In the genomic region with DNA sequence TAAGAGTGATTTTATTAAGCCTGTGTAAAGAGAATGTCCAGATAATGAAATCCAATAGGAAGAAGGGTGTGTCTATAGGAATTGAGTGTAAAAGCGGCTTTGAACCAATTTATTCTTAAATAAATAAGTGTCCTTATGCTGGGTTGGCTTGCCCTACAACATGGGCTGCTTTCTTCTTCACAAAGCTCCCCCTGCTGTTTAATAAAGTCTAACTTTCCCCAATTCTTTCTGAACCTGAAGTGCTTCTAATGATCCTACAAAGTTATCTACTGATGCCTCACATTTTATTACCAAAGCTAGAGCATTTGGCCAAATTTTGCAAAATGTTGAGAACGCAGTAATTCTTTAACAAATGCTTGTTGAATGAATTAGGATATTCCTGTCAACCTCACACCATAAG, we compare ENCODE assay signal across 9 cellular contexts. TPM values are rescaled to one million over a fixed set of nuclear protein-coding genes. Genes with fewer than 3 reads are reported as not detected.
DNase-seq lines count a peak whose midpoint lies in the region; ATAC-seq and TF ChIP-seq lines count a peak whose summit lies in the region.
"Had no signal": no experiment of that assay in that cellular context is flagged by ENCODE, and none has a peak within 500 bp of the region (broad histone marks: within the 10 kb centered on the region; RNA-seq: fewer than 3 reads in every experiment).

No MANE protein-coding gene starts in this region.

- no peak overlapping the region for H3K27ac Mint-ChIP-seq in stimulated activated effector memory CD8-positive, alpha-beta T cell treated with anti-CD3 and anti-CD28 coated beads, Interleukin-12 subunit alpha, Interleukin-12 subunit beta, amount 100 ng/mL, for 72 hours
- H3K27ac Mint-ChIP-seq: dendritic cell treated with granulocyte-macrophage colony-stimulating factor and Interleukin-4, amounts not matched to agents 40 ng/mL and 50 ng/mL, for 4 days had no signal

- TF ChIP-seq CTCF in C4-2B (conservative IDR thresholded peaks at IDR 0.05) = peak; percentile 65
- peak; percentile 22; the same call in 1 of the 2 replicates for TF ChIP-seq CTCF in WERI-Rb-1 (IDR thresholded peaks at IDR 0.05; ENCODE audit: low read depth, low read length)
- TF ChIP-seq CTCF in right atrium auricular region (IDR thresholded peaks at IDR 0.05) = peak; percentile 39 to 69
- TF ChIP-seq CTCF in thyroid gland (IDR thresholded peaks at IDR 0.05) = peak in 4 of 6 experiments; percentile 30 to 54 (median 48)
- TF ChIP-seq CTCF in ovary (IDR thresholded peaks at IDR 0.05) = no peak

- no peaks in the 10 kb centered on the region for H3K36me3 Mint-ChIP-seq in stimulated activated effector memory CD8-positive, alpha-beta T cell treated with anti-CD3 and anti-CD28 coated beads, Interleukin-12 subunit alpha, Interleukin-12 subunit beta, amount 100 ng/mL, for 72 hours

- 65 to 75% methylated on average over 2 of the region's 2 CpGs for WGBS in thyroid gland, 2 donors
- WGBS in ovary, 3 donors = 35 to 41% (median 35%) methylated on average over 2 of the region's 2 CpGs

- H3K4me3 Mint-ChIP-seq in stimulated activated effector memory CD8-positive, alpha-beta T cell treated with anti-CD3 and anti-CD28 coated beads, Interleukin-12 subunit alpha, Interleukin-12 subunit beta, amount 100 ng/mL, for 72 hours = no peak overlapping the region
- H3K4me3 Mint-ChIP-seq: dendritic cell treated with granulocyte-macrophage colony-stimulating factor and Interleukin-4, amounts not matched to agents 40 ng/mL and 50 ng/mL, for 4 days had no signal

- ATAC-seq in stimulated activated effector memory CD8-positive, alpha-beta T cell treated with anti-CD3 and anti-CD28 coated beads, Interleukin-12 subunit alpha, Interleukin-12 subunit beta, amount 100 ng/mL, for 72 hours = no peak

- no peaks in the 10 kb centered on the region for H3K27me3 ChIP-seq in WERI-Rb-1 (ENCODE audit: insufficient read depth, low read depth, severe bottlenecking)
- H3K27me3 ChIP-seq in right atrium auricular region = no peaks in the 10 kb centered on the region
- no peaks in the 10 kb centered on the region for H3K27me3 ChIP-seq in thyroid gland
- no peaks in the 10 kb centered on the region for H3K27me3 ChIP-seq in ovary

- no peaks in the 10 kb centered on the region for H3K9me3 Mint-ChIP-seq in stimulated activated effector memory CD8-positive, alpha-beta T cell treated with anti-CD3 and anti-CD28 coated beads, Interleukin-12 subunit alpha, Interleukin-12 subunit beta, amount 100 ng/mL, for 72 hours
- H3K9me3 Mint-ChIP-seq: dendritic cell treated with granulocyte-macrophage colony-stimulating factor and Interleukin-4, amounts not matched to agents 40 ng/mL and 50 ng/mL, for 4 days had no signal

- H3K4me1 Mint-ChIP-seq in stimulated activated effector memory CD8-positive, alpha-beta T cell treated with anti-CD3 and anti-CD28 coated beads, Interleukin-12 subunit alpha, Interleukin-12 subunit beta, amount 100 ng/mL, for 72 hours = no peaks in the 10 kb centered on the region

- H3K4me3 ChIP-seq in WERI-Rb-1 (ENCODE audit: low read depth, low read length) = no peak overlapping the region
- no peak overlapping the region for H3K4me3 ChIP-seq in right atrium auricular region
- H3K4me3 ChIP-seq in thyroid gland (replicated peaks in 1 of 3) = no peak overlapping the region
- H3K4me3 ChIP-seq in ovary = no peak overlapping the region

- no peaks in the 10 kb centered on the region for H3K9me3 ChIP-seq in WERI-Rb-1 (ENCODE audit: severe bottlenecking)
- H3K9me3 ChIP-seq in right atrium auricular region = no peaks in the 10 kb centered on the region
- H3K9me3 ChIP-seq in thyroid gland = no peaks in the 10 kb centered on the region
- no peaks in the 10 kb centered on the region for H3K9me3 ChIP-seq in ovary

- intact Hi-C loops in thyroid gland (cut with DNase I) (no loop called here), ovary (cut with DNase I) (loop anchor here in 1 of 4 donors (5.0 kb wide), 1 partner anchor 201 kb away; no protein-coding TSS in a partner anchor)

- H3K36me3 ChIP-seq in WERI-Rb-1 (no peaks in the 10 kb centered on the region), right atrium auricular region (no peaks in the 10 kb centered on the region), thyroid gland (no peaks in the 10 kb centered on the region), ovary (no peaks in the 10 kb centered on the region)

- TF ChIP-seq EP300 in ovary (IDR thresholded peaks at IDR 0.05) = no peak

- H3K4me1 ChIP-seq in right atrium auricular region (peaks cover 0 to 9% of the 10 kb centered on the region in 2 donors), thyroid gland (no peaks in the 10 kb centered on the region), ovary (ENCODE audit: insufficient read depth) (no peaks in the 10 kb centered on the region)

- TF ChIP-seq POLR2A in thyroid gland (IDR thresholded peaks at IDR 0.05) (no peak), ovary (IDR thresholded peaks at IDR 0.05) (no peak)

- DNase-seq in HPDE6-E6E7 (ENCODE audit: extremely low spot score) (peak; percentile 49), WERI-Rb-1 (no peak), right atrium auricular region (ENCODE audit: low spot score) (no peak), thyroid gland (no peak), ovary (no peak), NCI-H1092 (lab: John Stamatoyannopoulos, UW) (no peak)
- no peak for DNase-seq in stimulated activated effector memory CD8-positive, alpha-beta T cell treated with anti-CD3 and anti-CD28 coated beads, Interleukin-12 subunit alpha, Interleukin-12 subunit beta, amount 100 ng/mL, for 72 hours (ENCODE audit: low spot score in 2 of 2)

- no peak overlapping the region for H3K27ac ChIP-seq in C4-2B
- H3K27ac ChIP-seq in WERI-Rb-1 = no peak overlapping the region
- no peak overlapping the region for H3K27ac ChIP-seq in right atrium auricular region
- H3K27ac ChIP-seq in thyroid gland = no peak overlapping the region
- H3K27ac ChIP-seq in ovary = no peak overlapping the region

RNA-seq across cellular contexts. Expression of a gene that starts 36.3 kb away (rescaled TPM):
- total RNA-seq in right atrium auricular region (10 to 100 TPM; 17.9 to 31.2 TPM), thyroid gland (10 to 100 TPM; 10.5 to 20.4 (median 12.4) TPM), ovary (10 to 100 TPM in 6 of 7 donors, 1 to 10 TPM in 1; 9.9 to 22.2 (median 13.0) TPM)
- polyA plus RNA-seq in ovary = 10 to 100 TPM in 1 of 2 donors, 1 to 10 TPM in 1; 7.3 to 19.1 TPM

RNA-seq across cellular contexts. Expression of a gene that starts 50.7 kb away (rescaled TPM):
- total RNA-seq in right atrium auricular region (10 to 100 TPM; 66.2 to 96.3 TPM), thyroid gland (10 to 100 TPM in 1 of 4 donors, 1 to 10 TPM in 3; 4.2 to 18.4 (median 8.5) TPM), ovary (1 to 10 TPM; 1.4 to 9.2 (median 3.7) TPM)
- polyA plus RNA-seq in ovary = 1 to 10 TPM; 2.1 to 5.2 TPM

Comparison
In these comparisons a context has a peak if more than half of its experiments do, and no peak if none do; other contexts are left out.
1. CTCF ChIP-seq: peak in C4-2B (single experiment), WERI-Rb-1 (single experiment), right atrium auricular region (2 of 2) and thyroid gland (4 of 6); none in ovary (0 of 3).